33 cellular contexts compared by ENCODE assay signal in genomic region chr1:206070627-206071304, GRCh38. TPM values are rescaled to one million over a fixed set of nuclear protein-coding genes. Genes with fewer than 3 reads are reported as not detected.
"Had no signal": no experiment of that assay in that cellular context is flagged by ENCODE, and none has a peak within 500 bp of the region (broad histone marks: within the 10 kb centered on the region; RNA-seq: fewer than 3 reads in every experiment).

No MANE protein-coding gene starts in this region.

- H3K4me2 ChIP-seq: neural progenitor cell had no signal

- H3K4me3 ChIP-seq: dorsolateral prefrontal cortex, gastrocnemius medialis, lower lobe of right lung, mucosa of descending colon, neural progenitor cell, prostate gland, right atrium auricular region, sigmoid colon, stomach, thyroid gland, vagina had no signal

- ATAC-seq: esophagus mucosa; gastrocnemius medialis; left ventricle myocardium superior; lower lobe of right lung; mucosa of descending colon; stimulated activated effector memory CD8-positive, alpha-beta T cell treated with anti-CD3 and anti-CD28 coated beads, Interleukin-12 subunit alpha, Interleukin-12 subunit beta, amount 100 ng/mL, for 72 hours had no signal

- H3K36me3 ChIP-seq: gastrocnemius medialis, lower lobe of right lung, neural progenitor cell, prostate gland, right atrium auricular region, sigmoid colon, stomach, thyroid gland, vagina had no signal

- H2AFZ ChIP-seq: neural progenitor cell, parathyroid adenoma had no signal

- H3K79me2 ChIP-seq: parathyroid adenoma had no signal

- H3K27me3 ChIP-seq: dorsolateral prefrontal cortex, gastrocnemius medialis, neural progenitor cell, right atrium auricular region, stomach, thyroid gland, vagina had no signal

- H3K36me3 Mint-ChIP-seq: mesothelial cell of epicardium; neural progenitor cell; stimulated activated effector memory CD8-positive, alpha-beta T cell treated with anti-CD3 and anti-CD28 coated beads, Interleukin-12 subunit alpha, Interleukin-12 subunit beta, amount 100 ng/mL, for 72 hours had no signal

- DNase-seq: dorsolateral prefrontal cortex; effector CD4-positive, alpha-beta T cell; foreskin fibroblast; gastrocnemius medialis; head of caudate nucleus; left ventricle myocardium superior; lower lobe of right lung; mesenchymal stem cell; mucosa of descending colon; naive B cell; sigmoid colon; stimulated activated CD4-positive, alpha-beta T cell treated with anti-CD3 and anti-CD28 coated beads, Interleukin-2, amount 100 ng/mL, for 24 hours; stimulated activated CD4-positive, alpha-beta T cell treated with anti-CD3 and anti-CD28 coated beads, Interleukin-4, amount 100 ng/mL, for 24 hours; stimulated activated naive CD4-positive, alpha-beta T cell treated with Interleukin-2 at 50 U/mL for 16 hours; stomach; thyroid gland; trophoblast cell had no signal

- H3K4me3 Mint-ChIP-seq: mesothelial cell of epicardium; naive B cell; nephron; neural progenitor cell; stimulated activated effector memory CD8-positive, alpha-beta T cell treated with anti-CD3 and anti-CD28 coated beads, Interleukin-12 subunit alpha, Interleukin-12 subunit beta, amount 100 ng/mL, for 72 hours had no signal

- H3K27me3 Mint-ChIP-seq: naive B cell had no signal

- FAIRE-seq: keratinocyte had no signal

- H3K9me3 Mint-ChIP-seq: mesothelial cell of epicardium; naive B cell; nephron; neural progenitor cell; stimulated activated effector memory CD8-positive, alpha-beta T cell treated with anti-CD3 and anti-CD28 coated beads, Interleukin-12 subunit alpha, Interleukin-12 subunit beta, amount 100 ng/mL, for 72 hours had no signal

- H3K9ac ChIP-seq: neural progenitor cell, parathyroid adenoma had no signal

- H3K27ac ChIP-seq: dorsolateral prefrontal cortex, epithelial cell of prostate, gastrocnemius medialis, lower lobe of right lung, neural progenitor cell, parathyroid adenoma, prostate gland, right atrium auricular region, sigmoid colon, stomach, thyroid gland, vagina had no signal

- H3K27ac Mint-ChIP-seq: mesothelial cell of epicardium; nephron; neural progenitor cell; stimulated activated effector memory CD8-positive, alpha-beta T cell treated with anti-CD3 and anti-CD28 coated beads, Interleukin-12 subunit alpha, Interleukin-12 subunit beta, amount 100 ng/mL, for 72 hours had no signal

- H3K4me1 ChIP-seq: parathyroid adenoma, prostate gland, right atrium auricular region had no signal

- H3K4me1 Mint-ChIP-seq: mesothelial cell of epicardium; stimulated activated effector memory CD8-positive, alpha-beta T cell treated with anti-CD3 and anti-CD28 coated beads, Interleukin-12 subunit alpha, Interleukin-12 subunit beta, amount 100 ng/mL, for 72 hours had no signal

- H3K9me3 ChIP-seq: gastrocnemius medialis, lower lobe of right lung, mucosa of descending colon, prostate gland, right atrium auricular region, sigmoid colon, stomach, thyroid gland, vagina had no signal

RNA-seq across cellular contexts. Expression of gene RHEX, which starts 17.8 kb away (rescaled TPM):
- total RNA-seq: gastrocnemius medialis, glomerular endothelial cell, mesothelial cell of epicardium, osteoblast, right atrium auricular region, temporal lobe had no signal
- polyA plus RNA-seq: keratinocyte had no signal

RNA-seq across cellular contexts. Expression of gene AVPR1B, which starts 46.4 kb away (rescaled TPM):
- total RNA-seq: esophagus mucosa, gastrocnemius medialis, glomerular endothelial cell, left ventricle myocardium superior, lower lobe of right lung, mesothelial cell of epicardium, osteoblast, prostate gland, right atrium auricular region, subcutaneous adipose tissue, temporal lobe, ureter, vagina had no signal
- polyA plus RNA-seq: keratinocyte had no signal

RNA-seq across cellular contexts. Expression of gene CTSE, which starts 47.1 kb away (rescaled TPM):
- total RNA-seq: dorsolateral prefrontal cortex, gastrocnemius medialis, glomerular endothelial cell, mesothelial cell of epicardium, osteoblast, prostate gland, sigmoid colon, subcutaneous adipose tissue, vagina had no signal
